15 cellular contexts compared by ENCODE assay signal in genomic region chr2:30301551-30301950, GRCh38.
DNase-seq lines count a peak whose midpoint lies in the region; ATAC-seq and TF ChIP-seq lines count a peak whose summit lies in the region.
"Had no signal": no experiment of that assay in that cellular context is flagged by ENCODE, and none has a peak within 500 bp of the region (broad histone marks: within the 10 kb centered on the region; RNA-seq: fewer than 3 reads in every experiment).

No MANE protein-coding gene starts in this region.

- no peak overlapping the region for H3K4me3 Mint-ChIP-seq in activated CD8-positive, alpha-beta T cell treated with anti-CD3 and anti-CD28 coated beads, Interleukin-2, amount 10 ng/mL, durations not matched to agents 7 days and 5 days
- H3K4me3 Mint-ChIP-seq in activated CD8-positive, alpha-beta T cell treated with anti-CD3 and anti-CD28 coated beads for 36 hours, result no peak overlapping the region
- H3K4me3 Mint-ChIP-seq in CD14-positive monocyte, result no peak overlapping the region
- H3K4me3 Mint-ChIP-seq: T-cell had no signal

- H3K27me3 ChIP-seq in brain microvascular endothelial cell (replicated peaks), result no peaks in the 10 kb centered on the region
- H3K27me3 ChIP-seq in left lung, result no peaks in the 10 kb centered on the region
- no peaks in the 10 kb centered on the region for H3K27me3 ChIP-seq in transverse colon

- peak overlapping the region; percentile 39 for H3K27ac Mint-ChIP-seq in activated CD8-positive, alpha-beta T cell treated with anti-CD3 and anti-CD28 coated beads, Interleukin-2, amount 10 ng/mL, durations not matched to agents 7 days and 5 days
- H3K27ac Mint-ChIP-seq in activated CD8-positive, alpha-beta T cell treated with anti-CD3 and anti-CD28 coated beads for 36 hours, result no peak overlapping the region
- H3K27ac Mint-ChIP-seq in CD14-positive monocyte, result no peak overlapping the region
- H3K27ac Mint-ChIP-seq: T-cell had no signal

- H3K4me1 ChIP-seq in left lung (peaks cover 0 to 8% of the 10 kb centered on the region in 2 donors), transverse colon (peaks cover 4 to 16% (median 13%) of the 10 kb centered on the region in 4 donors)

- H3K9me3 ChIP-seq in left lung (no peaks in the 10 kb centered on the region), transverse colon (no peaks in the 10 kb centered on the region)

- H3K4me1 Mint-ChIP-seq in activated CD8-positive, alpha-beta T cell treated with anti-CD3 and anti-CD28 coated beads, Interleukin-2, amount 10 ng/mL, durations not matched to agents 7 days and 5 days (ENCODE audit: low read depth), result no peaks in the 10 kb centered on the region
- peaks cover 26% of the 10 kb centered on the region for H3K4me1 Mint-ChIP-seq in activated CD8-positive, alpha-beta T cell treated with anti-CD3 and anti-CD28 coated beads for 36 hours (ENCODE audit: low read depth)
- no peaks in the 10 kb centered on the region for H3K4me1 Mint-ChIP-seq in CD14-positive monocyte

- in situ Hi-C loops in brain microvascular endothelial cell (cut with HindIII; ENCODE audit: low pct_ligation_motif_present, low sequenced_read_pairs), result no loop called here
- in situ Hi-C loops in transverse colon (cut with MboI; ENCODE audit: low pct_ligation_motif_present in 1 of 4, low pct_unique_long_range_greater_than_20kb in 1 of 4, low sequenced_read_pairs in 3 of 4), result no loop called here

- H3K4me3 ChIP-seq in brain microvascular endothelial cell (ENCODE audit: low read depth, low read length) (no peak overlapping the region), left lung (no peak overlapping the region), transverse colon (no peak overlapping the region)

- no peak for TF ChIP-seq EP300 in transverse colon (IDR thresholded peaks at IDR 0.05; ENCODE audit: low read depth)

- intact Hi-C loops in activated CD8-positive, alpha-beta T cell treated with anti-CD3 and anti-CD28 coated beads for 36 hours (cut with micrococcal nuclease), result no loop called here
- intact Hi-C loops in left lung (cut with DNase I), result no loop called here
- intact Hi-C loops in transverse colon (cut with DNase I; ENCODE audit: low total_unique reads), result no loop called here
- intact Hi-C loops in CD14-positive monocyte (cut with micrococcal nuclease), result no loop called here

- H3K27me3 Mint-ChIP-seq in activated CD8-positive, alpha-beta T cell treated with anti-CD3 and anti-CD28 coated beads, Interleukin-2, amount 10 ng/mL, durations not matched to agents 7 days and 5 days (ENCODE audit: low read depth), result no peaks in the 10 kb centered on the region
- H3K27me3 Mint-ChIP-seq in activated CD8-positive, alpha-beta T cell treated with anti-CD3 and anti-CD28 coated beads for 36 hours, result no peaks in the 10 kb centered on the region
- peaks cover 0 to 5% (median 4%) of the 10 kb centered on the region in 3 donors for H3K27me3 Mint-ChIP-seq in CD14-positive monocyte (ENCODE audit: low read depth in 3 of 3)
- H3K27me3 Mint-ChIP-seq: naive B cell, T-cell had no signal

- TF ChIP-seq POLR2A in transverse colon (IDR thresholded peaks at IDR 0.05), result no peak

- H3K36me3 ChIP-seq in brain microvascular endothelial cell (replicated peaks) (no peaks in the 10 kb centered on the region), left lung (no peaks in the 10 kb centered on the region), transverse colon (no peaks in the 10 kb centered on the region)

- H3K27ac ChIP-seq in brain microvascular endothelial cell (no peak overlapping the region), left lung (peak overlapping the region; percentile 19 to 33), transverse colon (peak overlapping the region; percentile 68 to 76 (median 73))

- no peak for ATAC-seq in activated CD8-positive, alpha-beta T cell treated with anti-CD3 and anti-CD28 coated beads, Interleukin-2, amount 10 ng/mL, durations not matched to agents 7 days and 5 days
- no peak for ATAC-seq in activated CD8-positive, alpha-beta T cell treated with anti-CD3 and anti-CD28 coated beads for 36 hours
- ATAC-seq in left lung (no peak), HG02588 (IDR thresholded peaks at IDR 0.05; ENCODE audit: unreplicated experiment) (no peak)
- ATAC-seq: T-cell had no signal

- no peaks in the 10 kb centered on the region for H3K36me3 Mint-ChIP-seq in activated CD8-positive, alpha-beta T cell treated with anti-CD3 and anti-CD28 coated beads, Interleukin-2, amount 10 ng/mL, durations not matched to agents 7 days and 5 days (ENCODE audit: low read depth)
- no peaks in the 10 kb centered on the region for H3K36me3 Mint-ChIP-seq in activated CD8-positive, alpha-beta T cell treated with anti-CD3 and anti-CD28 coated beads for 36 hours (ENCODE audit: low read depth)
- H3K36me3 Mint-ChIP-seq in CD14-positive monocyte, result no peaks in the 10 kb centered on the region
- H3K36me3 Mint-ChIP-seq: T-cell had no signal

- POLR2A ChIA-PET in activated CD8-positive, alpha-beta T cell treated with anti-CD3 and anti-CD28 coated beads, Interleukin-2, amount 10 ng/mL, durations not matched to agents 7 days and 5 days (lab: Charles Lee), result interaction anchor here (0.5 kb wide), 1 partner anchor 36 kb away, joined by 3 read pairs; no protein-coding TSS in a partner anchor
- POLR2A ChIA-PET in activated CD8-positive, alpha-beta T cell treated with anti-CD3 and anti-CD28 coated beads for 36 hours (lab: Charles Lee), result no interaction called here

- CTCF ChIA-PET in activated CD8-positive, alpha-beta T cell treated with anti-CD3 and anti-CD28 coated beads, Interleukin-2, amount 10 ng/mL, durations not matched to agents 7 days and 5 days (lab: Charles Lee), result interaction anchor here (0.7 kb wide), 1 partner anchor 93 kb away, joined by 3 read pairs; no protein-coding TSS in a partner anchor
- CTCF ChIA-PET in activated CD8-positive, alpha-beta T cell treated with anti-CD3 and anti-CD28 coated beads for 36 hours (lab: Charles Lee), result interaction anchor here (0.7 to 1.6 kb wide), 4 partner anchors 14 to 63 kb away, joined by 3 to 4 read pairs (median 4); no protein-coding TSS in a partner anchor

- no peaks in the 10 kb centered on the region for H3K9me3 Mint-ChIP-seq in activated CD8-positive, alpha-beta T cell treated with anti-CD3 and anti-CD28 coated beads, Interleukin-2, amount 10 ng/mL, durations not matched to agents 7 days and 5 days (ENCODE audit: insufficient read depth)
- peaks cover 6% of the 10 kb centered on the region for H3K9me3 Mint-ChIP-seq in activated CD8-positive, alpha-beta T cell treated with anti-CD3 and anti-CD28 coated beads for 36 hours
- peaks cover 2 to 17% (median 10%) of the 10 kb centered on the region in 7 donors for H3K9me3 Mint-ChIP-seq in CD14-positive monocyte

- TF ChIP-seq CTCF in activated CD8-positive, alpha-beta T cell treated with anti-CD3 and anti-CD28 coated beads for 36 hours (IDR thresholded peaks at IDR 0.05), result no peak
- TF ChIP-seq CTCF in brain microvascular endothelial cell (IDR thresholded peaks at IDR 0.05; ENCODE audit: low read depth, low read length, missing control alignments) (no peak), left lung (IDR thresholded peaks at IDR 0.05) (no peak), transverse colon (IDR thresholded peaks at IDR 0.05) (no peak), CD14-positive monocyte (IDR thresholded peaks at IDR 0.05) (no peak)

- no peak for DNase-seq in activated CD8-positive, alpha-beta T cell treated with anti-CD3 and anti-CD28 coated beads, Interleukin-2, amount 10 ng/mL, durations not matched to agents 7 days and 5 days
- no peak for DNase-seq in activated CD8-positive, alpha-beta T cell treated with anti-CD3 and anti-CD28 coated beads for 36 hours
- DNase-seq in brain microvascular endothelial cell, result peak; percentile 18
- DNase-seq in left lung, result no peak
- no peak for DNase-seq in transverse colon
- DNase-seq in CD14-positive monocyte (ENCODE audit: low spot score), result no peak
- no peak for DNase-seq in activated naive CD4-positive, alpha-beta T cell treated with anti-CD3 and anti-CD28 coated beads, Interleukin-2, amount 50 U/mL, for 16 hours
- DNase-seq: 8988T; activated T-cell treated with anti-CD3 and anti-CD28 coated beads, Interleukin-2, amount 50 U/mL, for 1 hour; COR-L47; GF-D8; naive B cell; NCI-H1436 treated with DMSO at 0.1 percent for 48 hours; T-cell had no signal

- WGBS in transverse colon (ENCODE audit: low coverage in 1 of 2), 2 donors, result 85 to 100% methylated on average over 1 to 7 of the region's 7 CpGs
